ENCODE assay signal across 1 cellular context in genomic region chr22:46593211-46593676, GRCh38.
TF ChIP-seq lines count a peak whose summit lies in the region.

No MANE protein-coding gene starts in this region.

TF ChIP-seq in GM12878, 131 proteins besides CTCF, POLR2A, EP300 and RAD21 (continued from another document):
- TF ChIP-seq PKNOX1 (IDR thresholded peaks at IDR 0.05) (no peak), NRF1 (conservative IDR thresholded peaks at IDR 0.05; ENCODE audit: low read depth, low read length) (no peak), EGR1 (IDR thresholded peaks at IDR 0.05; ENCODE audit: borderline replicate concordance in 1 of 2, low read depth in 2 of 2, low read length in 2 of 2) (no peak), RB1 (IDR thresholded peaks at IDR 0.05; ENCODE audit: borderline replicate concordance) (no peak), BRCA1 (IDR thresholded peaks at IDR 0.05; ENCODE audit: low read depth, low read length) (no peak), SRF (IDR thresholded peaks at IDR 0.05; ENCODE audit: low read depth in 2 of 2, low read length in 2 of 2) (peak; percentile 18 to 28; a peak in 1 of 4 replicates), MEF2B (IDR thresholded peaks at IDR 0.05; ENCODE audit: partially characterized antibody, poor library complexity, severe bottlenecking) (no peak), ZNF687 (IDR thresholded peaks at IDR 0.05) (no peak), IKZF1 (conservative IDR thresholded peaks at IDR 0.05) (peak; percentile 5; the same call in 1 of the 2 replicates), GATAD2B (conservative IDR thresholded peaks at IDR 0.05; ENCODE audit: low read depth) (peak; percentile 52; the same call in 1 of the 2 replicates), SMAD1 (IDR thresholded peaks at IDR 0.05; ENCODE audit: low read depth, partially characterized antibody) (no peak), E2F8 (IDR thresholded peaks at IDR 0.05; ENCODE audit: low read depth, partially characterized antibody) (no peak), LARP7 (IDR thresholded peaks at IDR 0.05) (peak; percentile 65; the same call in 1 of the 2 replicates), POU2F2 (IDR thresholded peaks at IDR 0.05; ENCODE audit: borderline replicate concordance, low read depth, low read length) (no peak), ELK1 (IDR thresholded peaks at IDR 0.05; ENCODE audit: low read depth, low read length) (no peak), EZH2 (IDR thresholded peaks at IDR 0.05; ENCODE audit: borderline replicate concordance, control insufficient read depth, low read depth, low read length) (no peak), SREBF1 (IDR thresholded peaks at IDR 0.05; ENCODE audit: low read length) (no peak), REST (IDR thresholded peaks at IDR 0.05; ENCODE audit: low read depth, low read length) (no peak), STAT3 (IDR thresholded peaks at IDR 0.05; ENCODE audit: low read depth, low read length) (no peak), PAX8 (IDR thresholded peaks at IDR 0.05) (no peak), ZBED1 (IDR thresholded peaks at IDR 0.05; ENCODE audit: borderline replicate concordance) (no peak), BHLHE40 (IDR thresholded peaks at IDR 0.05; ENCODE audit: borderline replicate concordance in 1 of 2, low read depth in 2 of 2, low read length in 1 of 2) (no peak), CBX5 (IDR thresholded peaks at IDR 0.05; ENCODE audit: low read depth) (no peak), HCFC1 (IDR thresholded peaks at IDR 0.05; ENCODE audit: low read length) (no peak), HDAC2 (IDR thresholded peaks at IDR 0.05) (no peak), IRF4 (IDR thresholded peaks at IDR 0.05; ENCODE audit: low read depth, low read length) (no peak), YBX1 (IDR thresholded peaks at IDR 0.05) (no peak), PML (IDR thresholded peaks at IDR 0.05; ENCODE audit: low read length) (no peak), TBL1XR1 (IDR thresholded peaks at IDR 0.05; ENCODE audit: low read depth, low read length) (no peak), HDGF (IDR thresholded peaks at IDR 0.05) (0 out of 2 replicates have a peak, but pooled peaks have one; percentile 49), ZNF274 (IDR thresholded peaks at IDR 0.05; ENCODE audit: insufficient read depth, insufficient read length) (no peak)
- TF ChIP-seq, protein P1, sequence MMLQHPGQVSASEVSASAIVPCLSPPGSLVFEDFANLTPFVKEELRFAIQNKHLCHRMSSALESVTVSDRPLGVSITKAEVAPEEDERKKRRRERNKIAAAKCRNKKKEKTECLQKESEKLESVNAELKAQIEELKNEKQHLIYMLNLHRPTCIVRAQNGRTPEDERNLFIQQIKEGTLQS (IDR thresholded peaks at IDR 0.05; ENCODE audit: borderline replicate concordance, extremely low read depth, low read depth, low read length): no peak
- TF ChIP-seq, protein P2, sequence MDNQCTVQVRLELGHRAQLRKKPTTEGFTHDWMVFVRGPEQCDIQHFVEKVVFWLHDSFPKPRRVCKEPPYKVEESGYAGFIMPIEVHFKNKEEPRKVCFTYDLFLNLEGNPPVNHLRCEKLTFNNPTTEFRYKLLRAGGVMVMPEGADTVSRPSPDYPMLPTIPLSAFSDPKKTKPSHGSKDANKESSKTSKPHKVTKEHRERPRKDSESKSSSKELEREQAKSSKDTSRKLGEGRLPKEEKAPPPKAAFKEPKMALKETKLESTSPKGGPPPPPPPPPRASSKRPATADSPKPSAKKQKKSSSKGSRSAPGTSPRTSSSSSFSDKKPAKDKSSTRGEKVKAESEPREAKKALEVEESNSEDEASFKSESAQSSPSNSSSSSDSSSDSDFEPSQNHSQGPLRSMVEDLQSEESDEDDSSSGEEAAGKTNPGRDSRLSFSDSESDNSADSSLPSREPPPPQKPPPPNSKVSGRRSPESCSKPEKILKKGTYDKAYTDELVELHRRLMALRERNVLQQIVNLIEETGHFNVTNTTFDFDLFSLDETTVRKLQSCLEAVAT (IDR thresholded peaks at IDR 0.05): no peak
- TF ChIP-seq, protein P3, sequence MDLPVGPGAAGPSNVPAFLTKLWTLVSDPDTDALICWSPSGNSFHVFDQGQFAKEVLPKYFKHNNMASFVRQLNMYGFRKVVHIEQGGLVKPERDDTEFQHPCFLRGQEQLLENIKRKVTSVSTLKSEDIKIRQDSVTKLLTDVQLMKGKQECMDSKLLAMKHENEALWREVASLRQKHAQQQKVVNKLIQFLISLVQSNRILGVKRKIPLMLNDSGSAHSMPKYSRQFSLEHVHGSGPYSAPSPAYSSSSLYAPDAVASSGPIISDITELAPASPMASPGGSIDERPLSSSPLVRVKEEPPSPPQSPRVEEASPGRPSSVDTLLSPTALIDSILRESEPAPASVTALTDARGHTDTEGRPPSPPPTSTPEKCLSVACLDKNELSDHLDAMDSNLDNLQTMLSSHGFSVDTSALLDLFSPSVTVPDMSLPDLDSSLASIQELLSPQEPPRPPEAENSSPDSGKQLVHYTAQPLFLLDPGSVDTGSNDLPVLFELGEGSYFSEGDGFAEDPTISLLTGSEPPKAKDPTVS (IDR thresholded peaks at IDR 0.05; ENCODE audit: low read depth, low read length): no peak
- TF ChIP-seq, protein P4, sequence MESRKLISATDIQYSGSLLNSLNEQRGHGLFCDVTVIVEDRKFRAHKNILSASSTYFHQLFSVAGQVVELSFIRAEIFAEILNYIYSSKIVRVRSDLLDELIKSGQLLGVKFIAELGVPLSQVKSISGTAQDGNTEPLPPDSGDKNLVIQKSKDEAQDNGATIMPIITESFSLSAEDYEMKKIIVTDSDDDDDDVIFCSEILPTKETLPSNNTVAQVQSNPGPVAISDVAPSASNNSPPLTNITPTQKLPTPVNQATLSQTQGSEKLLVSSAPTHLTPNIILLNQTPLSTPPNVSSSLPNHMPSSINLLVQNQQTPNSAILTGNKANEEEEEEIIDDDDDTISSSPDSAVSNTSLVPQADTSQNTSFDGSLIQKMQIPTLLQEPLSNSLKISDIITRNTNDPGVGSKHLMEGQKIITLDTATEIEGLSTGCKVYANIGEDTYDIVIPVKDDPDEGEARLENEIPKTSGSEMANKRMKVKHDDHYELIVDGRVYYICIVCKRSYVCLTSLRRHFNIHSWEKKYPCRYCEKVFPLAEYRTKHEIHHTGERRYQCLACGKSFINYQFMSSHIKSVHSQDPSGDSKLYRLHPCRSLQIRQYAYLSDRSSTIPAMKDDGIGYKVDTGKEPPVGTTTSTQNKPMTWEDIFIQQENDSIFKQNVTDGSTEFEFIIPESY (IDR thresholded peaks at IDR 0.05): no peak
- TF ChIP-seq, protein P5, sequence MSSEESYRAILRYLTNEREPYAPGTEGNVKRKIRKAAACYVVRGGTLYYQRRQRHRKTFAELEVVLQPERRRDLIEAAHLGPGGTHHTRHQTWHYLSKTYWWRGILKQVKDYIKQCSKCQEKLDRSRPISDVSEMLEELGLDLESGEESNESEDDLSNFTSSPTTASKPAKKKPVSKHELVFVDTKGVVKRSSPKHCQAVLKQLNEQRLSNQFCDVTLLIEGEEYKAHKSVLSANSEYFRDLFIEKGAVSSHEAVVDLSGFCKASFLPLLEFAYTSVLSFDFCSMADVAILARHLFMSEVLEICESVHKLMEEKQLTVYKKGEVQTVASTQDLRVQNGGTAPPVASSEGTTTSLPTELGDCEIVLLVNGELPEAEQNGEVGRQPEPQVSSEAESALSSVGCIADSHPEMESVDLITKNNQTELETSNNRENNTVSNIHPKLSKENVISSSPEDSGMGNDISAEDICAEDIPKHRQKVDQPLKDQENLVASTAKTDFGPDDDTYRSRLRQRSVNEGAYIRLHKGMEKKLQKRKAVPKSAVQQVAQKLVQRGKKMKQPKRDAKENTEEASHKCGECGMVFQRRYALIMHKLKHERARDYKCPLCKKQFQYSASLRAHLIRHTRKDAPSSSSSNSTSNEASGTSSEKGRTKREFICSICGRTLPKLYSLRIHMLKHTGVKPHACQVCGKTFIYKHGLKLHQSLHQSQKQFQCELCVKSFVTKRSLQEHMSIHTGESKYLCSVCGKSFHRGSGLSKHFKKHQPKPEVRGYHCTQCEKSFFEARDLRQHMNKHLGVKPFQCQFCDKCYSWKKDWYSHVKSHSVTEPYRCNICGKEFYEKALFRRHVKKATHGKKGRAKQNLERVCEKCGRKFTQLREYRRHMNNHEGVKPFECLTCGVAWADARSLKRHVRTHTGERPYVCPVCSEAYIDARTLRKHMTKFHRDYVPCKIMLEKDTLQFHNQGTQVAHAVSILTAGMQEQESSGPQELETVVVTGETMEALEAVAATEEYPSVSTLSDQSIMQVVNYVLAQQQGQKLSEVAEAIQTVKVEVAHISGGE (CRISPR knock-in tag; IDR thresholded peaks at IDR 0.05): no peak
